ENCODE assay signal across 1 cellular context in genomic region chr7:55964261-55964801, GRCh38.
A peak's percentile ranks its signal among the peaks of the same experiment; 100 is the strongest.
TF ChIP-seq lines count a peak whose summit lies in the region.

TSS of gene NIPSNAP2 (plus strand) at chr7:55964585. CDS start at chr7:55964610, 25 bp downstream.

TF ChIP-seq in GM12878, 131 proteins besides CTCF, POLR2A, EP300 and RAD21 (continued from another document and continues in another):
- no peak for TF ChIP-seq ZBTB11 (CRISPR knock-in tag; IDR thresholded peaks at IDR 0.05)
- no peak for TF ChIP-seq HDAC2 (IDR thresholded peaks at IDR 0.05)
- TF ChIP-seq NKRF (conservative IDR thresholded peaks at IDR 0.05): no peak; the same call in 1 of the 2 replicates
- no peak for TF ChIP-seq EGR1 (IDR thresholded peaks at IDR 0.05; ENCODE audit: borderline replicate concordance in 1 of 2, low read depth in 2 of 2, low read length in 2 of 2)
- no peak for TF ChIP-seq NR2C2 (IDR thresholded peaks at IDR 0.05; ENCODE audit: borderline replicate concordance, control insufficient read depth, insufficient read length, low read depth)
- TF ChIP-seq REST (IDR thresholded peaks at IDR 0.05; ENCODE audit: low read depth, low read length): no peak
- TF ChIP-seq CREB1 (IDR thresholded peaks at IDR 0.05; ENCODE audit: low read depth): peak; percentile 74
- no peak for TF ChIP-seq ZBED1 (IDR thresholded peaks at IDR 0.05; ENCODE audit: borderline replicate concordance)
- no peak for TF ChIP-seq SMAD1 (IDR thresholded peaks at IDR 0.05; ENCODE audit: low read depth, partially characterized antibody)
- no peak for TF ChIP-seq BRCA1 (IDR thresholded peaks at IDR 0.05; ENCODE audit: low read depth, low read length)
- TF ChIP-seq WRNIP1 (IDR thresholded peaks at IDR 0.05; ENCODE audit: borderline replicate concordance, low read depth, low read length): no peak
- TF ChIP-seq TCF7 (IDR thresholded peaks at IDR 0.05; ENCODE audit: borderline replicate concordance): no peak
- no peak for TF ChIP-seq ZNF24 (IDR thresholded peaks at IDR 0.05)
- no peak for TF ChIP-seq IRF4 (IDR thresholded peaks at IDR 0.05; ENCODE audit: low read depth, low read length)
- TF ChIP-seq RBBP5 (conservative IDR thresholded peaks at IDR 0.05): no peak
- TF ChIP-seq RB1 (IDR thresholded peaks at IDR 0.05; ENCODE audit: borderline replicate concordance): no peak
- TF ChIP-seq TAF1 (IDR thresholded peaks at IDR 0.05; ENCODE audit: borderline replicate concordance, low read depth, low read length): peak; percentile 74; the same call in 1 of the 2 replicates
- no peak for TF ChIP-seq ZNF592 (IDR thresholded peaks at IDR 0.05)
- 0 out of 2 replicates have a peak, but pooled peaks have one; percentile 27 for TF ChIP-seq ZSCAN29 (IDR thresholded peaks at IDR 0.05)
- no peak for TF ChIP-seq JUND (IDR thresholded peaks at IDR 0.05; ENCODE audit: low read depth, low read length)
- no peak for TF ChIP-seq ZBTB40 (IDR thresholded peaks at IDR 0.05; ENCODE audit: borderline replicate concordance)
- TF ChIP-seq ESRRA (IDR thresholded peaks at IDR 0.05; ENCODE audit: low read length): no peak
- TF ChIP-seq STAT3 (IDR thresholded peaks at IDR 0.05; ENCODE audit: low read depth, low read length): no peak
- no peak for TF ChIP-seq IKZF2 (IDR thresholded peaks at IDR 0.05)
- TF ChIP-seq BCL3 (IDR thresholded peaks at IDR 0.05; ENCODE audit: borderline replicate concordance, insufficient read depth, low read depth, low read length, poor library complexity, severe bottlenecking): no peak
- TF ChIP-seq BACH1 (IDR thresholded peaks at IDR 0.05; ENCODE audit: borderline replicate concordance): 0 out of 2 replicates have a peak, but pooled peaks have one; percentile 43
- no peak for TF ChIP-seq MLLT1 (IDR thresholded peaks at IDR 0.05)
- TF ChIP-seq KDM1A (IDR thresholded peaks at IDR 0.05; ENCODE audit: borderline replicate concordance): no peak
- no peak for TF ChIP-seq MYC (IDR thresholded peaks at IDR 0.05; ENCODE audit: insufficient read depth, insufficient read length, insufficient replicate concordance, low read length, severe bottlenecking)
- no peak for TF ChIP-seq PAX8 (IDR thresholded peaks at IDR 0.05)
- TF ChIP-seq GATAD2B (conservative IDR thresholded peaks at IDR 0.05; ENCODE audit: low read depth): peak; percentile 85
- TF ChIP-seq BCL11A (IDR thresholded peaks at IDR 0.05; ENCODE audit: low read depth, low read length): no peak
- TF ChIP-seq USF1 (IDR thresholded peaks at IDR 0.05; ENCODE audit: borderline replicate concordance, extremely low read length, insufficient read depth, low read depth, low read length): no peak
- TF ChIP-seq KLF5 (IDR thresholded peaks at IDR 0.05; ENCODE audit: partially characterized antibody): no peak
